11 cellular contexts compared by ENCODE assay signal in the genomic region with DNA sequence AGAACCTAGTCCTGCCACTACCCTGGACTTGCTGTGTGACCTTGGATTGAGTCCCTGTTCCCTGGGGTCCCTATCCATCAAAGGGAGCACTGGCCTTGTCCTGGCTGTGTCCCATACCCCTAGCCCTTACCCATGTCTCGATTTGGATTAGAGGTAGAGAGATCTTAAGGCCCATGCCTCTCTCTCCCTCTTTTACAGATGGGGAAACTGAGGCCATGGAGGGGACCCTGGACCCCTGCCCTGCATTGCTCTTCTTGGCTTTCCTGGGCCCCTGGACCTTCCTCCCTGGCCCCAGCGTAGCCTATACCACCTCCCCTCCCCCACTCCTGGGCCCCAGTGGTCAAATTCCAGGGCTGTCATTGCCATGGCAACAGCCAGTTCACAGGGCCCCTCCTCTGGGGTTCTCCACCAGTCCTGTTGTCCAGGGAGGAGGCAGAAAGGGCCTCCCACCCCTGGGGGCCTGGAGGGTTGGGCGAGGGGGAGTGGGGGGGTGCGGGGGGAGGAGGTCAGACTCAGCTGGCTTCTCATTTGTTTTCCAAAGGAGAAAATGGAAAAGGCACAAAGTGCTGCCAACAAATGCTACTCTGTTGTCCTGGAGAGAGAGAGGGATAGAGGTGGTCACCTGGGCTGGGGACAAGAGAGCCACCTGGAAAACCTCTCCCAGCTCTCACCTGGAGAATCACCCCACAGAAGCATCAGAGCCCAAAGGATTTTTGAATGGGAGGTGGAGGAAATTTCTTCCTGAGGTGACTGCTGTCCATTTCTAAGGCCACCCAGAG. TPM values are rescaled to one million over a fixed set of nuclear protein-coding genes. Genes with fewer than 3 reads are reported as not detected.
DNase-seq lines count a peak whose midpoint lies in the region; TF ChIP-seq lines count a peak whose summit lies in the region.
"Had no signal": no experiment of that assay in that cellular context is flagged by ENCODE, and none has a peak within 500 bp of the region (broad histone marks: within the 10 kb centered on the region; RNA-seq: fewer than 3 reads in every experiment).

No MANE protein-coding gene starts in this region.

- H3K4me2 ChIP-seq in smooth muscle cell, result peak overlapping the region; percentile 81

- no peak overlapping the region for H2AFZ ChIP-seq in smooth muscle cell (ENCODE audit: low read depth)

- H3K27me3 ChIP-seq in HUES64 (ENCODE audit: insufficient read depth, low read length), result peaks cover 49% of the 10 kb centered on the region
- H3K27me3 ChIP-seq in smooth muscle cell (ENCODE audit: low read depth), result no peaks in the 10 kb centered on the region

- H3K9me3 ChIP-seq in HUES64 (ENCODE audit: insufficient read depth, low read depth, low read length), result no peaks in the 10 kb centered on the region
- H3K9me3 ChIP-seq in smooth muscle cell (replicated peaks; ENCODE audit: low read depth), result no peaks in the 10 kb centered on the region

- H3K4me1 ChIP-seq in HUES64 (ENCODE audit: insufficient read depth, low read length), result peaks cover 47% of the 10 kb centered on the region
- peaks cover 56% of the 10 kb centered on the region for H3K4me1 ChIP-seq in smooth muscle cell (ENCODE audit: low read depth)

- DNase-seq in caudate nucleus (lab: John Stamatoyannopoulos, UW), result no peak
- DNase-seq in islet precursor cell, result peak; percentile 91
- DNase-seq in smooth muscle cell (lab: John Stamatoyannopoulos, UW; ENCODE audit: unreplicated experiment), result no peak
- no peak for DNase-seq in NCI-H2029 treated with DMSO at 0.1 percent for 48 hours (lab: John Stamatoyannopoulos, UW)
- DNase-seq in NCI-H446 treated with DMSO at 0.1 percent for 48 hours (lab: John Stamatoyannopoulos, UW), result no peak
- DNase-seq in NOMO-1 (lab: John Stamatoyannopoulos, UW; ENCODE audit: unreplicated experiment in 2 of 2), result no peak
- DNase-seq in NCI-H2081 (lab: John Stamatoyannopoulos, UW), result no peak
- DNase-seq: activated CD4-positive, alpha-beta T cell treated with anti-CD3 and anti-CD28 coated beads, Interleukin-2, amount 50 U/mL, for 1 hour; activated naive CD8-positive, alpha-beta T cell treated with anti-CD3 and anti-CD28 coated beads, Interleukin-2, amount 50 U/mL, for 24 hours; NCI-H187 had no signal

- H3K36me3 ChIP-seq in HUES64 (ENCODE audit: insufficient read depth, low read length), result no peaks in the 10 kb centered on the region
- H3K36me3 ChIP-seq in smooth muscle cell (ENCODE audit: low read depth), result no peaks in the 10 kb centered on the region

- peaks cover 83% of the 10 kb centered on the region for H3K79me2 ChIP-seq in smooth muscle cell (ENCODE audit: low read depth)

- H3K27ac ChIP-seq in HUES64 (ENCODE audit: low read depth, low read length) (peak overlapping the region; percentile 55), caudate nucleus (ENCODE audit: low read depth, low read length) (peak overlapping the region; percentile 58), smooth muscle cell (ENCODE audit: low read depth) (peak overlapping the region; percentile 81)

- 9% methylated on average over 4 of the region's 4 CpGs for WGBS in HUES64
- 19% methylated on average over 4 of the region's 4 CpGs for WGBS in smooth muscle cell (ENCODE audit: low lambda C conversion rate)

- peak overlapping the region; percentile 8; the same call in 1 of the 2 replicates for H3K9ac ChIP-seq in HUES64 (ENCODE audit: low read depth, low read length)
- no peak overlapping the region for H3K9ac ChIP-seq in smooth muscle cell (ENCODE audit: low read depth)

- peaks cover 38% of the 10 kb centered on the region for H3F3A ChIP-seq in smooth muscle cell (ENCODE audit: low read depth)

- H3K4me3 ChIP-seq in HUES64 (ENCODE audit: low read length) (peak overlapping the region; percentile 29), smooth muscle cell (no peak overlapping the region)

- no peak for TF ChIP-seq CTCF in smooth muscle cell (IDR thresholded peaks at IDR 0.05; ENCODE audit: borderline replicate concordance, insufficient read depth, poor library complexity, severe bottlenecking)

- peaks cover 53% of the 10 kb centered on the region for H4K20me1 ChIP-seq in smooth muscle cell (ENCODE audit: low read depth)

RNA-seq across cellular contexts. Expression of a gene that starts 23.3 kb away (rescaled TPM):
- polyA plus RNA-seq in HUES64 (2013, experiment 1 of 2), result 10.3 TPM
- 12.7 TPM for polyA plus RNA-seq in HUES64 (2013, experiment 2 of 2)
- 18.0 and 18.5 TPM in 2 replicates for total RNA-seq in smooth muscle cell
- 27.4 and 27.8 TPM in 2 replicates for polyA plus RNA-seq in smooth muscle cell

RNA-seq across cellular contexts. Expression of a gene that starts 44.9 kb away (rescaled TPM):
- polyA plus RNA-seq in HUES64 (2013, experiment 1 of 2), result 5.1 TPM
- polyA plus RNA-seq in HUES64 (2013, experiment 2 of 2), result 6.0 TPM
- 4.3 and 4.8 TPM in 2 replicates for total RNA-seq in smooth muscle cell
- 5.5 and 9.4 TPM in 2 replicates for polyA plus RNA-seq in smooth muscle cell

RNA-seq across cellular contexts. Expression of a gene that starts 59.2 kb away (rescaled TPM):
- 0.25 TPM for polyA plus RNA-seq in HUES64 (2013, experiment 1 of 2)
- 0.32 TPM for polyA plus RNA-seq in HUES64 (2013, experiment 2 of 2)
- total RNA-seq in smooth muscle cell, result 5.0 and 13.8 TPM in 2 replicates
- polyA plus RNA-seq in smooth muscle cell, result 3.7 and 13.6 TPM in 2 replicates
